1 cellular context compared by ENCODE assay signal in genomic region chr14:102314242-102315011, GRCh38.
TF ChIP-seq lines count a peak whose summit lies in the region.

No MANE protein-coding gene starts in this region.

TF ChIP-seq in HEK293, 187 proteins besides CTCF, POLR2A, EP300 and RAD21 (continued from another document):
- TF ChIP-seq ZNF449 (tag by site-specific recombination; IDR thresholded peaks at IDR 0.05) (0 out of 2 replicates have a peak, but pooled peaks have one; percentile 29), ZNF335 (tag by site-specific recombination; conservative IDR thresholded peaks at IDR 0.05) (peak; percentile 78), ZNF701 (tag by site-specific recombination; IDR thresholded peaks at IDR 0.05) (no peak), ZBTB17 (tag by site-specific recombination; IDR thresholded peaks at IDR 0.05) (peak; percentile 88), ZXDB (tag by site-specific recombination; IDR thresholded peaks at IDR 0.05) (peak; percentile 76; the same call in 1 of the 2 replicates), ZNF391 (tag by site-specific recombination; IDR thresholded peaks at IDR 0.05; ENCODE audit: borderline replicate concordance, low read depth) (peak; percentile 79; the same call in 1 of the 2 replicates), ZBTB7A (tag by site-specific recombination; IDR thresholded peaks at IDR 0.05; ENCODE audit: low read depth) (peak; percentile 64; the same call in 1 of the 2 replicates), ZNF560 (tag by site-specific recombination; IDR thresholded peaks at IDR 0.05; ENCODE audit: borderline replicate concordance) (no peak), KLF1 (tag by site-specific recombination; IDR thresholded peaks at IDR 0.05) (0 out of 2 replicates have a peak, but pooled peaks have one; percentile 31), KLF9 (tag by site-specific recombination; IDR thresholded peaks at IDR 0.05; ENCODE audit: low read depth) (peak; percentile 51; the same call in 1 of the 2 replicates)
